ENCODE assay signal across 15 cellular contexts in the genomic region with DNA sequence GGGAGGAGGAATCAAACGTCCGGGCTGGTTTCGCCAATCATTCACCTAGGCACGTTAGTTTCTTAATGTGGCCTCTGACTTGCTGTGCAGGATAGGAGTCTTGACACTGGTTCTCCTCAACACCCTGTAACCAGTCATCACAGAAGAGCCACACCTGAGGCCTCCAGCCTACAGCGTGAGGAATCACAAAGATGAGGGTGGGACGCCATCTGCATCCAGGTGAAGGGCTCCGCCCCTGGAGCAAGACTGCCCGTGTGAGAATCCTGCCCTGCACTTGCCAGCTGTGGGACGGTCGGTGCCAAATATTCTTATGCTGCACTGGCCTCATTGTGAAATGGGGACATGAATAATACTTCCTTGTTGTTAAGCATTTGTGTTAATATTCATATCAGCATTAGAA. TPM values are rescaled to one million over a fixed set of nuclear protein-coding genes. Genes with fewer than 3 reads are reported as not detected.
DNase-seq lines count a peak whose midpoint lies in the region; ATAC-seq, FAIRE-seq and TF ChIP-seq lines count a peak whose summit lies in the region.
"Had no signal": no experiment of that assay in that cellular context is flagged by ENCODE, and none has a peak within 500 bp of the region (broad histone marks: within the 10 kb centered on the region; RNA-seq: fewer than 3 reads in every experiment).

No MANE protein-coding gene starts in this region.

- peak overlapping the region; percentile 26 for H3K27ac Mint-ChIP-seq in activated naive CD4-positive, alpha-beta T cell treated with anti-CD3 and anti-CD28 coated beads, Interleukin-2, amount 50 U/mL, for 24 hours

- ATAC-seq in esophagus mucosa: peak; percentile 100
- no peak for ATAC-seq in HG02759 (IDR thresholded peaks at IDR 0.05; ENCODE audit: unreplicated experiment)
- ATAC-seq: A549 had no signal

- H3K27me3 ChIP-seq in bronchial epithelial cell (ENCODE audit: control insufficient read depth, insufficient read depth, low read length): no peaks in the 10 kb centered on the region

- no peak overlapping the region for H3K4me3 ChIP-seq in bronchial epithelial cell (ENCODE audit: low read depth, low read length)
- H3K4me3 ChIP-seq: A549, HAP-1 had no signal

- peaks cover 15% of the 10 kb centered on the region for H3K4me1 Mint-ChIP-seq in activated naive CD4-positive, alpha-beta T cell treated with anti-CD3 and anti-CD28 coated beads, Interleukin-2, amount 50 U/mL, for 24 hours

- peak; percentile 94 for FAIRE-seq in bronchial epithelial cell (lab: Jason Lieb, UNC)
- FAIRE-seq: A549, GM12892 had no signal

- TF ChIP-seq CTCF in bronchial epithelial cell (IDR thresholded peaks at IDR 0.05; ENCODE audit: insufficient read depth, low read length, severe bottlenecking): no peak

- no peak overlapping the region for H3K4me3 Mint-ChIP-seq in activated naive CD4-positive, alpha-beta T cell treated with anti-CD3 and anti-CD28 coated beads, Interleukin-2, amount 50 U/mL, for 24 hours
- H3K4me3 Mint-ChIP-seq: CD4-positive, alpha-beta memory T cell had no signal

- no peak for DNase-seq in activated naive CD4-positive, alpha-beta T cell treated with anti-CD3 and anti-CD28 coated beads, Interleukin-2, amount 50 U/mL, for 16 hours
- DNase-seq in bronchial epithelial cell (ENCODE audit: low read depth): peak; percentile 23
- DNase-seq in middle frontal gyrus (ENCODE audit: extremely low spot score, low spot score): no peak
- DNase-seq in iPS-NIHi11 (ENCODE audit: low spot score): no peak
- DNase-seq: AML-193; CD4-positive, alpha-beta memory T cell; DMS153; DMS79; GDM1 had no signal

- H3K27me3 Mint-ChIP-seq in activated naive CD4-positive, alpha-beta T cell treated with anti-CD3 and anti-CD28 coated beads, Interleukin-2, amount 50 U/mL, for 24 hours: no peaks in the 10 kb centered on the region
- H3K27me3 Mint-ChIP-seq: CD4-positive, alpha-beta memory T cell had no signal

- no peaks in the 10 kb centered on the region for H3K9me3 Mint-ChIP-seq in activated naive CD4-positive, alpha-beta T cell treated with anti-CD3 and anti-CD28 coated beads, Interleukin-2, amount 50 U/mL, for 24 hours

- H3K36me3 ChIP-seq in bronchial epithelial cell (ENCODE audit: control insufficient read depth, insufficient read depth, low read length): no peaks in the 10 kb centered on the region
- H3K36me3 ChIP-seq: HAP-1 had no signal

- H3K36me3 Mint-ChIP-seq in activated naive CD4-positive, alpha-beta T cell treated with anti-CD3 and anti-CD28 coated beads, Interleukin-2, amount 50 U/mL, for 24 hours: no peaks in the 10 kb centered on the region
- H3K36me3 Mint-ChIP-seq: CD4-positive, alpha-beta memory T cell had no signal

RNA-seq across cellular contexts. Expression of gene TSPAN5, which starts 35.7 kb away (rescaled TPM):
- total RNA-seq in bronchial epithelial cell (12.7 and 13.7 TPM in 2 replicates), esophagus mucosa (12.9 TPM)
